Comparison of ENCODE assay signal across 18 cellular contexts in the genomic region with DNA sequence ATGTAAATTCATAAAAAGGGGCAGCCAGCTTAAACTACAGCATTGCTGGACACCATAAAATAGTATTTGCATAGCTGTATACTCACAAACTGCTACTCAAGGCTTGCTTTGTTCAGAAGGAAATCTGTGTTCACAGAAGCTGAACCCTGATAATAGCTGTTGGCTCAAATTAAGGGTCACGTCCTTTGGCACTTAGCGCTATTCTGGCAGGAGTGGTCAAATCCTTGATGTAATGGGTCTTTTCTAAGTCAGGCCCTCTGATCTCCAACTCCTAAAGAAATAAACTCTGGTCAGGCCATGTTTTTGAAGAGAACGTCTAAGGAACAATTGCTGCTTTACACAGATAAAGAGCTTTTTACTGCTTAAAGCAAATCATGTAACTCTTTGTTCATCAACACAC. TPM values are rescaled to one million over a fixed set of nuclear protein-coding genes. Genes with fewer than 3 reads are reported as not detected.
DNase-seq lines count a peak whose midpoint lies in the region; ATAC-seq, FAIRE-seq and TF ChIP-seq lines count a peak whose summit lies in the region.
"Had no signal": no experiment of that assay in that cellular context is flagged by ENCODE, and none has a peak within 500 bp of the region (broad histone marks: within the 10 kb centered on the region; RNA-seq: fewer than 3 reads in every experiment).

No MANE protein-coding gene starts in this region.

- TF ChIP-seq CTCF in liver (IDR thresholded peaks at IDR 0.05; ENCODE audit: low read depth, low read length, missing input control) (no peak), HepG2 (CRISPR knock-in tag; IDR thresholded peaks at IDR 0.05) (no peak), right lobe of liver (IDR thresholded peaks at IDR 0.05) (no peak)

- H3K4me3 ChIP-seq in liver (ENCODE audit: low read depth in 1 of 3, low read length in 3 of 3) (no peak overlapping the region), HepG2 (replicated peaks in 1 of 3; ENCODE audit: insufficient read depth in 1 of 3, low read depth in 2 of 3, low read length in 3 of 3) (no peak overlapping the region), right lobe of liver (no peak overlapping the region)
- H3K4me3 ChIP-seq: HAP-1 had no signal

- TF ChIP-seq EP300 in HepG2 (IDR thresholded peaks at IDR 0.05; ENCODE audit: low read depth in 2 of 2, low read length in 2 of 2) (no peak), HepG2 (CRISPR knock-in tag; IDR thresholded peaks at IDR 0.05; ENCODE audit: borderline replicate concordance) (no peak)

- TF ChIP-seq RAD21 in liver (IDR thresholded peaks at IDR 0.05): peak in 1 of 2 donors; percentile 10
- no peak for TF ChIP-seq RAD21 in HepG2 (CRISPR knock-in tag; IDR thresholded peaks at IDR 0.05)

- POLR2A ChIA-PET in HepG2 (lab: Yijun Ruan, JAX): interaction anchor here (1.4 to 1.9 kb wide), 2 partner anchors 12 to 124 kb away, joined by 4 to 15 read pairs; partner anchors contain the start of gene PSMA6

- DNase-seq in HepG2 (ENCODE audit: low spot score) (no peak), right lobe of liver (no peak), sciatic nerve (ENCODE audit: low spot score) (no peak)
- DNase-seq in activated CD8-positive, alpha-beta memory T cell treated with anti-CD3 and anti-CD28 coated beads, Interleukin-2, amount 50 U/mL, for 4 hours: no peak
- DNase-seq: Caco-2; CD4-positive, CD25-positive, alpha-beta regulatory T cell; CD8-positive, alpha-beta T cell; DMS153; DND-41; GOT3; HFFc6 had no signal

- no peak for TF ChIP-seq POLR2A in HepG2 (IDR thresholded peaks at IDR 0.05; ENCODE audit: insufficient read depth in 1 of 2, low read depth in 2 of 2, low read length in 2 of 2)
- TF ChIP-seq POLR2A in right lobe of liver (IDR thresholded peaks at IDR 0.05): no peak

- no peaks in the 10 kb centered on the region for H4K20me1 ChIP-seq in HepG2 (ENCODE audit: insufficient read depth, low read length)

- no peaks in the 10 kb centered on the region for H3K79me2 ChIP-seq in HepG2 (ENCODE audit: insufficient read depth, low read length)

- CTCF ChIA-PET in HepG2 (lab: Yijun Ruan, JAX; ENCODE audit: low intra/inter-chr PET ratio, low total read pairs): no interaction called here

- H2AFZ ChIP-seq in HepG2 (ENCODE audit: low read length): no peak overlapping the region

- BruUV-seq in HepG2 (replicated peaks; lab: Mats Ljungman, UMichigan): no TSS peak

- 84% methylated on average over 3 of the region's 3 CpGs for WGBS in liver
- 80% methylated on average over 3 of the region's 3 CpGs for WGBS in HepG2 (ENCODE audit: low lambda C conversion rate)
- WGBS in right lobe of liver (ENCODE audit: insufficient coverage, low coverage, low lambda C conversion rate, missing lambda C conversion rate): 82% methylated on average over 3 of the region's 3 CpGs

- H3K27ac ChIP-seq in liver (ENCODE audit: low read depth in 1 of 2, low read length in 2 of 2): no peak overlapping the region
- no peak overlapping the region for H3K27ac ChIP-seq in HepG2 (ENCODE audit: extremely low read length, insufficient read depth, low read length)
- H3K27ac ChIP-seq in right lobe of liver: no peak overlapping the region
- H3K27ac ChIP-seq: C4-2B had no signal

- H3K4me2 ChIP-seq in HepG2 (ENCODE audit: low read depth, low read length): no peak overlapping the region

- no peak for ATAC-seq in HepG2
- ATAC-seq in right lobe of liver: peak in 3 of 4 donors; percentile 29 to 53 (median 31)
- peak; percentile 90 for ATAC-seq in sciatic nerve
- no peak for ATAC-seq in HG03460 (IDR thresholded peaks at IDR 0.05; ENCODE audit: unreplicated experiment)
- ATAC-seq: CD8-positive, alpha-beta T cell had no signal

- H3K36me3 ChIP-seq in liver (ENCODE audit: control insufficient read depth in 4 of 4, insufficient read depth in 3 of 4, low read depth in 1 of 4, low read length in 3 of 4) (peaks cover 0 to 6% (median 2%) of the 10 kb centered on the region in 4 donors), HepG2 (replicated peaks in 1 of 2; ENCODE audit: control insufficient read depth in 1 of 2, insufficient read depth in 2 of 2, low read length in 2 of 2) (peaks cover 6 to 14% of the 10 kb centered on the region in 2 experiments), right lobe of liver (peaks cover 0 to 4% (median 0%) of the 10 kb centered on the region in 4 donors)

- H3K4me1 ChIP-seq in liver (ENCODE audit: control insufficient read depth in 4 of 4, insufficient read depth in 4 of 4, low read length in 3 of 4) (no peaks in the 10 kb centered on the region), HepG2 (ENCODE audit: insufficient read depth, low read length) (peaks cover 3% of the 10 kb centered on the region; the same call in 1 of the 2 replicates), right lobe of liver (no peaks in the 10 kb centered on the region)
- H3K4me1 ChIP-seq: Caco-2, HAP-1 had no signal

- no peak overlapping the region for H3K9ac ChIP-seq in liver (ENCODE audit: low read depth in 1 of 2, low read length in 2 of 2)
- no peak overlapping the region for H3K9ac ChIP-seq in HepG2 (ENCODE audit: insufficient read depth, low read depth, low read length)

- H3K9me3 ChIP-seq in liver (ENCODE audit: control insufficient read depth in 4 of 4, low read length in 3 of 4): no peaks in the 10 kb centered on the region
- no peaks in the 10 kb centered on the region for H3K9me3 ChIP-seq in HepG2 (ENCODE audit: low read length)
- H3K9me3 ChIP-seq in right lobe of liver: no peaks in the 10 kb centered on the region
- H3K9me3 ChIP-seq: Caco-2, HAP-1 had no signal

- in situ Hi-C loops in HepG2 (cut with HindIII; ENCODE audit: extremely low pct_ligation_motif_present, low pct_unique_long_range_greater_than_20kb): no loop called here

- intact Hi-C loops in HepG2 (cut with micrococcal nuclease; ENCODE audit: unreplicated experiment) (no loop called here), right lobe of liver (cut with DNase I) (no loop called here), sciatic nerve (cut with DNase I) (no loop called here)

- H3K27me3 ChIP-seq in liver (ENCODE audit: control insufficient read depth in 4 of 4, insufficient read depth in 4 of 4, low read length in 3 of 4): no peaks in the 10 kb centered on the region
- H3K27me3 ChIP-seq in HepG2 (ENCODE audit: control insufficient read depth in 1 of 2, insufficient read depth in 2 of 2, low read length in 2 of 2): no peaks in the 10 kb centered on the region
- no peaks in the 10 kb centered on the region for H3K27me3 ChIP-seq in right lobe of liver

- no peak for FAIRE-seq in HepG2 (lab: Jason Lieb, UNC)
- FAIRE-seq: G401.6, GM12892, H54 had no signal

TF ChIP-seq in HepG2, 621 proteins besides CTCF, POLR2A, EP300 and RAD21 (continues in another document):
- no peak for TF ChIP-seq ZNF230 (CRISPR knock-in tag; IDR thresholded peaks at IDR 0.05)
- TF ChIP-seq ZFX (CRISPR knock-in tag; IDR thresholded peaks at IDR 0.05; ENCODE audit: low read depth): no peak
- no peak for TF ChIP-seq NFE2L2 (IDR thresholded peaks at IDR 0.05; ENCODE audit: low read length)
- no peak for TF ChIP-seq CHD4 (IDR thresholded peaks at IDR 0.05; ENCODE audit: borderline replicate concordance, low read length)
- TF ChIP-seq ZNF292 (CRISPR knock-in tag; IDR thresholded peaks at IDR 0.05; ENCODE audit: borderline replicate concordance, low read depth): no peak
- TF ChIP-seq HIC2 (CRISPR knock-in tag; IDR thresholded peaks at IDR 0.05; ENCODE audit: low read depth): no peak
- no peak for TF ChIP-seq NR2F1 (CRISPR knock-in tag; IDR thresholded peaks at IDR 0.05)

RNA-seq across cellular contexts. Expression of gene PSMA6, which starts 12.8 kb away (rescaled TPM):
- 100 to 1,000 TPM in 1 of 2 donors, 10 to 100 TPM in 1; 91.5 to 106 TPM for total RNA-seq in liver
- 100 to 1,000 TPM in 1 of 2 donors, 10 to 100 TPM in 1; 87.5 to 151 TPM for polyA plus RNA-seq in liver
- total RNA-seq in HepG2 (2016; rRNA removed; fragmentation: Illumina TruSeq; extraction: Trizol): 1,109 and 1,579 TPM in 2 replicates
- 1,013 and 1,135 TPM in 2 replicates for total RNA-seq in HepG2 (2016; cell fraction: cytosol; rRNA removed; fragmentation: Illumina TruSeq; extraction: Trizol; ENCODE audit: low read depth)
- total RNA-seq in HepG2 (2016; cell fraction: insoluble cytoplasmic fraction; rRNA removed; fragmentation: Illumina TruSeq; extraction: Trizol): 1,109 and 1,642 TPM in 2 replicates
- 682 and 685 TPM in 2 replicates for total RNA-seq in HepG2 (2016; cell fraction: membrane; rRNA removed; fragmentation: Illumina TruSeq; extraction: Trizol)
- 388 and 421 TPM in 2 replicates for total RNA-seq in HepG2 (2016; cell fraction: nucleus; rRNA removed; fragmentation: Illumina TruSeq; extraction: Trizol)
- 399 and 525 TPM in 2 replicates for polyA plus RNA-seq in HepG2 (2011; rRNA removed)
- polyA plus RNA-seq in HepG2 (2011; cell fraction: cytosol; rRNA removed): 367 and 461 TPM in 2 replicates
- 108 and 120 TPM in 2 replicates for polyA plus RNA-seq in HepG2 (2011; cell fraction: nucleus; rRNA removed)
- polyA plus RNA-seq in HepG2 (2012): 473 and 515 TPM in 2 replicates
- polyA plus RNA-seq in HepG2 (2016; cell fraction: cytosol; fragmentation: Illumina TruSeq; extraction: Trizol; ENCODE audit: low read depth): 709 and 762 TPM in 2 replicates
- 1,270 and 1,369 TPM in 2 replicates for polyA plus RNA-seq in HepG2 (2016; cell fraction: insoluble cytoplasmic fraction; fragmentation: Illumina TruSeq; extraction: Trizol; ENCODE audit: low read depth)
- polyA plus RNA-seq in HepG2 (2016; cell fraction: membrane; fragmentation: Illumina TruSeq; extraction: Trizol; ENCODE audit: low read depth): 468 and 473 TPM in 2 replicates
- polyA plus RNA-seq in HepG2 (2016; cell fraction: nucleus; fragmentation: Illumina TruSeq; extraction: Trizol; ENCODE audit: insufficient read depth, low read depth): 530 and 538 TPM in 2 replicates
- polyA minus RNA-seq in HepG2 (2011; rRNA and poly(A)+ RNA removed; ENCODE audit: low replicate concordance): 141 and 189 TPM in 2 replicates
- 181 and 205 TPM in 2 replicates for polyA minus RNA-seq in HepG2 (2011; cell fraction: cytosol; rRNA and poly(A)+ RNA removed)
- polyA minus RNA-seq in HepG2 (2011; cell fraction: nucleus; rRNA and poly(A)+ RNA removed): 139 and 166 TPM in 2 replicates
- total RNA-seq in right lobe of liver: 100 to 1,000 TPM in 1 of 6 experiments, 10 to 100 TPM in 5; 66.9 to 122 (median 81.1) TPM
- 103 TPM for total RNA-seq in sciatic nerve

Comparison
In these comparisons a context has a peak if more than half of its experiments do, and no peak if none do; other contexts are left out.
1. ATAC-seq: peak in right lobe of liver (3 of 4) and sciatic nerve (single experiment); none in HepG2 (single experiment) and HG03460 (single experiment).